In the genomic region with DNA sequence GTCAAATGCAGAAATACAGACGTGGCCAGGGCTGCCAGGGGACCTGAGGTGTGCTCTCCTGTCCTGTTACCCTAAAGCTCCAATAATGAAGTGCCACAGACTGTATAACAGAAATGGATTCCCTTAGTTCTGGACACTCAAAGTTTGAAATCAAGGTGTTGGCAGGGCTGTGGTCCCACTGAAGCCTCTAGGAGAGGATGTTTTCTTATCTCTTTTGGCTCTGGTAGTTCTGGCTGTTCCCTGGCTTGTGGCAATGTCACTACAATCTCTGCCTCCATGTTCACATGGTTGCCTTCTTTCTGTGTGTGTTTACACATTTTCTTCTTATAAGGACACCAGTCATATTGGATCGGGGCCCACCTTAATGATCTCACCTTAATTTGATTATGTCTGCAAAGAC, we compare ENCODE assay signal across 29 cellular contexts.
"Had no signal": no experiment of that assay in that cellular context is flagged by ENCODE, and none has a peak within 500 bp of the region (broad histone marks: within the 10 kb centered on the region; RNA-seq: fewer than 3 reads in every experiment).

No MANE protein-coding gene starts in this region.

- H3K27me3 ChIP-seq: breast epithelium, SJSA1 had no signal

- DNase-seq: activated B cell treated with CpG ODN at 0.5 μM for 24 hours; activated CD4-positive, alpha-beta T cell treated with anti-CD3 and anti-CD28 coated beads for 1 hour; activated CD4-positive, alpha-beta T cell treated with anti-CD3 and anti-CD28 coated beads, Interleukin-2, amount 10 ng/mL, durations not matched to agents 24 days and 14 days; activated CD4-positive, alpha-beta T cell treated with anti-CD3 and anti-CD28 coated beads, Interleukin-2, amount 50 U/mL, for 48 hours; activated CD8-positive, alpha-beta memory T cell treated with anti-CD3 and anti-CD28 coated beads, Interleukin-2, amount 10 ng/mL, durations not matched to agents 7 days and 5 days; activated effector memory CD4-positive, alpha-beta T cell treated with Interleukin-2 at 50 U/mL for 16 hours; activated naive CD4-positive, alpha-beta T cell; activated T-cell treated with anti-CD3 and anti-CD28 coated beads, Interleukin-2, amount 50 U/mL, for 24 hours; aorta; KG1; NCI-H1092; NCI-H1930; NCI-H2171; NCI-H2227 treated with DMSO at 0.1 percent for 48 hours; NCI-H446 treated with DMSO at 0.1 percent for 48 hours; NCI-H748 treated with DMSO at 0.1 percent for 48 hours; NK-92 treated with Interleukin-12 subunit alpha and Interleukin-12 subunit beta, amount 100 ng/mL, for 24 hours; OCI-M1; RPMI8226; SHP77; T-helper 17 cell; T-helper 9 cell had no signal

- H3K27me3 Mint-ChIP-seq: activated naive CD4-positive, alpha-beta T cell treated with anti-CD3 and anti-CD28 coated beads, Interleukin-2, amount 50 U/mL, for 24 hours; activated T-cell treated with anti-CD3 and anti-CD28 coated beads, Interleukin-2, amount 50 U/mL, for 24 hours; IgD-negative memory B cell; T-helper 17 cell had no signal

- H3K4me1 ChIP-seq: breast epithelium, SJSA1 had no signal

- H3K27ac ChIP-seq: breast epithelium, SJSA1 had no signal

- H3K4me3 Mint-ChIP-seq: activated B cell treated with CpG ODN at 0.5 μM for 24 hours; activated CD4-positive, alpha-beta T cell treated with anti-CD3 and anti-CD28 coated beads, Interleukin-2, amount 10 ng/mL, durations not matched to agents 24 days and 14 days; activated CD8-positive, alpha-beta memory T cell treated with anti-CD3 and anti-CD28 coated beads, Interleukin-2, amount 10 ng/mL, durations not matched to agents 7 days and 5 days; activated naive CD4-positive, alpha-beta T cell treated with anti-CD3 and anti-CD28 coated beads, Interleukin-2, amount 50 U/mL, for 24 hours; activated T-cell treated with anti-CD3 and anti-CD28 coated beads, Interleukin-2, amount 50 U/mL, for 24 hours; activated T-helper 1 cell treated with anti-CD3 and anti-CD28 coated beads, Interleukin-12 subunit alpha, Interleukin-12 subunit beta, Interleukin-2, Interleukin-4 antibody, amounts not matched to agents 30 ng/mL and 10 ng/mL and 1 ng/mL, durations not matched to agents 14 hours and 24 hours and 36 hours; IgD-negative memory B cell; T-helper 17 cell had no signal

- H3K9me3 ChIP-seq: breast epithelium, SJSA1 had no signal

- H3K27ac Mint-ChIP-seq: activated B cell treated with CpG ODN at 0.5 μM for 24 hours; activated CD4-positive, alpha-beta T cell treated with anti-CD3 and anti-CD28 coated beads, Interleukin-2, amount 10 ng/mL, durations not matched to agents 24 days and 14 days; activated CD8-positive, alpha-beta memory T cell treated with anti-CD3 and anti-CD28 coated beads, Interleukin-2, amount 10 ng/mL, durations not matched to agents 7 days and 5 days; activated naive CD4-positive, alpha-beta T cell treated with anti-CD3 and anti-CD28 coated beads, Interleukin-2, amount 50 U/mL, for 24 hours; activated T-cell treated with anti-CD3 and anti-CD28 coated beads, Interleukin-2, amount 50 U/mL, for 24 hours; activated T-helper 1 cell treated with anti-CD3 and anti-CD28 coated beads, Interleukin-12 subunit alpha, Interleukin-12 subunit beta, Interleukin-2, Interleukin-4 antibody, amounts not matched to agents 30 ng/mL and 10 ng/mL and 1 ng/mL, durations not matched to agents 14 hours and 24 hours and 36 hours; IgD-negative memory B cell; T-helper 17 cell had no signal

- H3K36me3 ChIP-seq: breast epithelium, SJSA1 had no signal

- H3K4me1 Mint-ChIP-seq: activated B cell treated with CpG ODN at 0.5 μM for 24 hours; activated CD4-positive, alpha-beta T cell treated with anti-CD3 and anti-CD28 coated beads, Interleukin-2, amount 10 ng/mL, durations not matched to agents 24 days and 14 days; activated naive CD4-positive, alpha-beta T cell treated with anti-CD3 and anti-CD28 coated beads, Interleukin-2, amount 50 U/mL, for 24 hours; IgD-negative memory B cell had no signal

- H3K36me3 Mint-ChIP-seq: activated CD8-positive, alpha-beta memory T cell treated with anti-CD3 and anti-CD28 coated beads, Interleukin-2, amount 10 ng/mL, durations not matched to agents 7 days and 5 days; activated naive CD4-positive, alpha-beta T cell treated with anti-CD3 and anti-CD28 coated beads, Interleukin-2, amount 50 U/mL, for 24 hours; IgD-negative memory B cell had no signal

- H3K4me3 ChIP-seq: breast epithelium, SJSA1 had no signal

- H3K9me3 Mint-ChIP-seq: activated CD4-positive, alpha-beta T cell treated with anti-CD3 and anti-CD28 coated beads, Interleukin-2, amount 10 ng/mL, durations not matched to agents 24 days and 14 days; activated T-helper 1 cell treated with anti-CD3 and anti-CD28 coated beads, Interleukin-12 subunit alpha, Interleukin-12 subunit beta, Interleukin-2, Interleukin-4 antibody, amounts not matched to agents 30 ng/mL and 10 ng/mL and 1 ng/mL, durations not matched to agents 14 hours and 24 hours and 36 hours had no signal

- ATAC-seq: activated CD8-positive, alpha-beta memory T cell treated with anti-CD3 and anti-CD28 coated beads, Interleukin-2, amount 10 ng/mL, durations not matched to agents 7 days and 5 days; Panc1; SK-N-SH treated with all-trans-retinoic acid at 6 μM for 48 hours; T-helper 17 cell had no signal
